1 cellular context compared by ENCODE assay signal in the genomic region with DNA sequence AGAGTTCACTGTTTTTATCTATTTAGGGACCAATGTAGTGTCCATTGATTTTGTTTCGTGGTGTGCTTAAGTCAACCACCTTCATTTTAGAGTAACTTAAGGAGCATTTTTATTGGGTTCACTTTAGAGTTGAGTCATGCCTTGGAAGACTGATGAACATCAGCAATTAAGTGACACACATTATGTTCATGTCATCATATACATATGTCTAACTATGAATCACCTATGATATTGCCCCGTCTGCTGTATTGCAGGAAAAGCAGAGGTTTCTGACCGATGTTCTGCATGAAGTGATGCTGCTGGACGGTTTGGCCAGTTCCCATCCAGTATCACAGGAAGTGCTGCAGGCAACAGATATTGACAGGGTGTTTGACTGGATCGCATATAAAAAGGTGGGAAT.
TF ChIP-seq lines count a peak whose summit lies in the region.

No MANE protein-coding gene starts in this region.

TF ChIP-seq in H1, 55 proteins besides CTCF, POLR2A, EP300 and RAD21 (continued from another document):
- TF ChIP-seq SP4 (IDR thresholded peaks at IDR 0.05; ENCODE audit: low read length) (no peak), BRCA1 (IDR thresholded peaks at IDR 0.05; ENCODE audit: low read depth, low read length) (no peak), TEAD4 (IDR thresholded peaks at IDR 0.05; ENCODE audit: low read depth, low read length) (no peak), RFX5 (IDR thresholded peaks at IDR 0.05; ENCODE audit: borderline replicate concordance, low read depth, low read length) (no peak), HDAC2 (IDR thresholded peaks at IDR 0.05; ENCODE audit: borderline replicate concordance in 1 of 2, low read depth in 2 of 2, low read length in 2 of 2) (no peak), GTF2F1 (IDR thresholded peaks at IDR 0.05; ENCODE audit: borderline replicate concordance, low read depth, low read length) (no peak), TBP (IDR thresholded peaks at IDR 0.05; ENCODE audit: low read depth, low read length) (no peak), TCF12 (IDR thresholded peaks at IDR 0.05; ENCODE audit: low read depth, low read length) (no peak), SIX5 (IDR thresholded peaks at IDR 0.05; ENCODE audit: low read depth, low read length) (no peak), CREB1 (IDR thresholded peaks at IDR 0.05) (no peak), SP1 (IDR thresholded peaks at IDR 0.05; ENCODE audit: low read depth, low read length) (no peak), EZH2 (IDR thresholded peaks at IDR 0.05; ENCODE audit: low read depth, low read length, severe bottlenecking) (no peak), CEBPB (IDR thresholded peaks at IDR 0.05; ENCODE audit: low read depth, low read length) (no peak), KDM5A (IDR thresholded peaks at IDR 0.05; ENCODE audit: low read length) (no peak)
